In genomic region chr11:63619967-63620366, GRCh38 we compare ENCODE assay signal across 24 cellular contexts. TPM values are rescaled to one million over a fixed set of nuclear protein-coding genes. Genes with fewer than 3 reads are reported as not detected.
DNase-seq lines count a peak whose midpoint lies in the region; ATAC-seq and TF ChIP-seq lines count a peak whose summit lies in the region.
"Had no signal": no experiment of that assay in that cellular context is flagged by ENCODE, and none has a peak within 500 bp of the region (broad histone marks: within the 10 kb centered on the region; RNA-seq: fewer than 3 reads in every experiment).

No MANE protein-coding gene starts in this region.

- no peak overlapping the region for H3K4me3 Mint-ChIP-seq in activated T-cell treated with anti-CD3 and anti-CD28 coated beads, Interleukin-2, amount 50 U/mL, for 72 hours
- no peak overlapping the region for H3K4me3 Mint-ChIP-seq in activated T-cell treated with anti-CD3 and anti-CD28 coated beads, Interleukin-2, amount 50 U/mL, for 4 hours

- no peaks in the 10 kb centered on the region for H4K20me1 ChIP-seq in hepatocyte (ENCODE audit: insufficient read depth, poor library complexity, severe bottlenecking)

- no peak overlapping the region for H2AFZ ChIP-seq in hepatocyte

- H3K9me2 ChIP-seq in hepatocyte (replicated peaks; ENCODE audit: insufficient read depth): no peaks in the 10 kb centered on the region

- H3K36me3 Mint-ChIP-seq in activated T-cell treated with anti-CD3 and anti-CD28 coated beads, Interleukin-2, amount 50 U/mL, for 72 hours (ENCODE audit: insufficient read depth in 2 of 2): no peaks in the 10 kb centered on the region
- no peaks in the 10 kb centered on the region for H3K36me3 Mint-ChIP-seq in activated T-cell treated with anti-CD3 and anti-CD28 coated beads, Interleukin-2, amount 50 U/mL, for 4 hours (ENCODE audit: insufficient read depth)
- H3K36me3 Mint-ChIP-seq: IgD-negative memory B cell had no signal

- no peaks in the 10 kb centered on the region for H3K79me2 ChIP-seq in hepatocyte

- no peak for DNase-seq in activated T-cell treated with anti-CD3 and anti-CD28 coated beads, Interleukin-2, amount 50 U/mL, for 72 hours
- DNase-seq in activated T-cell treated with anti-CD3 and anti-CD28 coated beads, Interleukin-2, amount 50 U/mL, for 4 hours: no peak
- DNase-seq in hepatocyte (ENCODE audit: low spot score) (peak; percentile 41), hypothalamus (lab: John Stamatoyannopoulos, UW) (no peak), SW480 (ENCODE audit: low spot score) (no peak)
- DNase-seq in stimulated activated naive CD4-positive, alpha-beta T cell (lab: John Stamatoyannopoulos, UW): no peak
- DNase-seq: AML-193, EL, GF-D8, Karpas-422, MG63, NCI-H1048, NCI-H1417 treated with DMSO at 0.1 percent for 48 hours, NCI-H2029, NCI-H2227 treated with DMSO at 0.1 percent for 48 hours, NCI-H510A, NCI-H774, OCI-M1 had no signal

- peaks cover 8% of the 10 kb centered on the region for H3K4me1 Mint-ChIP-seq in activated T-cell treated with anti-CD3 and anti-CD28 coated beads, Interleukin-2, amount 50 U/mL, for 72 hours (ENCODE audit: low read depth)
- H3K4me1 Mint-ChIP-seq in activated T-cell treated with anti-CD3 and anti-CD28 coated beads, Interleukin-2, amount 50 U/mL, for 4 hours (ENCODE audit: low read depth): peaks cover 4% of the 10 kb centered on the region

- no peak overlapping the region for H3K4me3 ChIP-seq in hepatocyte
- H3K4me3 ChIP-seq: MG63, SJSA1 had no signal

- H3K27me3 ChIP-seq in hepatocyte: no peaks in the 10 kb centered on the region
- H3K27me3 ChIP-seq: MG63, SJSA1 had no signal

- no peaks in the 10 kb centered on the region for H3K27me3 Mint-ChIP-seq in activated T-cell treated with anti-CD3 and anti-CD28 coated beads, Interleukin-2, amount 50 U/mL, for 72 hours (ENCODE audit: low read depth)
- H3K27me3 Mint-ChIP-seq in activated T-cell treated with anti-CD3 and anti-CD28 coated beads, Interleukin-2, amount 50 U/mL, for 4 hours (ENCODE audit: low read depth): no peaks in the 10 kb centered on the region

- H3K9me3 ChIP-seq in hepatocyte (ENCODE audit: low read depth): no peaks in the 10 kb centered on the region
- H3K9me3 ChIP-seq: MG63, SJSA1 had no signal

- no peak overlapping the region for H3K4me2 ChIP-seq in hepatocyte

- TF ChIP-seq CTCF in VCaP (conservative IDR thresholded peaks at IDR 0.05): no peak
- TF ChIP-seq CTCF in hepatocyte (IDR thresholded peaks at IDR 0.05; ENCODE audit: poor library complexity): no peak

- 43% methylated on average over 6 of the region's 6 CpGs for WGBS in hepatocyte (ENCODE audit: low lambda C conversion rate, missing lambda C conversion rate)

- H3K9me3 Mint-ChIP-seq in activated T-cell treated with anti-CD3 and anti-CD28 coated beads, Interleukin-2, amount 50 U/mL, for 72 hours: no peaks in the 10 kb centered on the region
- H3K9me3 Mint-ChIP-seq in activated T-cell treated with anti-CD3 and anti-CD28 coated beads, Interleukin-2, amount 50 U/mL, for 4 hours: no peaks in the 10 kb centered on the region
- H3K9me3 Mint-ChIP-seq: IgD-negative memory B cell had no signal

- H3K27ac Mint-ChIP-seq in activated T-cell treated with anti-CD3 and anti-CD28 coated beads, Interleukin-2, amount 50 U/mL, for 72 hours: peak overlapping the region; percentile 6
- H3K27ac Mint-ChIP-seq: IgD-negative memory B cell had no signal

- no peaks in the 10 kb centered on the region for H3K36me3 ChIP-seq in hepatocyte (replicated peaks; ENCODE audit: insufficient read depth, low read depth)
- H3K36me3 ChIP-seq: MG63, SJSA1 had no signal

- H3K4me1 ChIP-seq in hepatocyte (ENCODE audit: insufficient read depth): peaks cover 10% of the 10 kb centered on the region
- H3K4me1 ChIP-seq: SJSA1 had no signal

- H3K27ac ChIP-seq in VCaP (peak overlapping the region; percentile 87), hepatocyte (peak overlapping the region; percentile 47)
- H3K27ac ChIP-seq: C4-2B, SJSA1 had no signal

- no peak for ATAC-seq in activated T-cell treated with anti-CD3 and anti-CD28 coated beads, Interleukin-2, amount 50 U/mL, for 72 hours (replicated peaks in 1 of 2)
- ATAC-seq in activated T-cell treated with anti-CD3 and anti-CD28 coated beads, Interleukin-2, amount 50 U/mL, for 4 hours: no peak

RNA-seq across cellular contexts. Expression of gene PLAAT3, which starts 5.7 kb away (rescaled TPM):
- 10 to 100 TPM in 1 of 2 donors, 1 to 10 TPM in 1; 6.3 to 11.5 TPM for total RNA-seq in activated T-cell treated with anti-CD3 and anti-CD28 coated beads, Interleukin-2, amount 50 U/mL, for 72 hours
- 1 to 10 TPM in 1 of 3 donors, under 1 TPM in 2; 0.63 to 1.7 (median 0.90) TPM for total RNA-seq in activated T-cell treated with anti-CD3 and anti-CD28 coated beads, Interleukin-2, amount 50 U/mL, for 4 hours
- total RNA-seq in hepatocyte: 26.9 and 32.4 TPM in 2 replicates
- 49.6 and 59.9 TPM in 2 replicates for polyA plus RNA-seq in hepatocyte

RNA-seq across cellular contexts. Expression of gene ATL3, which starts 51.2 kb away (rescaled TPM):
- total RNA-seq in activated T-cell treated with anti-CD3 and anti-CD28 coated beads, Interleukin-2, amount 50 U/mL, for 72 hours: 10 to 100 TPM; 42.6 to 47.0 TPM
- total RNA-seq in activated T-cell treated with anti-CD3 and anti-CD28 coated beads, Interleukin-2, amount 50 U/mL, for 4 hours: 10 to 100 TPM; 49.1 to 52.5 (median 49.8) TPM
- 30.1 and 36.2 TPM in 2 replicates for total RNA-seq in hepatocyte
- 8.7 and 9.7 TPM in 2 replicates for polyA plus RNA-seq in hepatocyte

RNA-seq across cellular contexts. Expression of gene PLAAT2, which starts 56.8 kb away (rescaled TPM):
- total RNA-seq in activated T-cell treated with anti-CD3 and anti-CD28 coated beads, Interleukin-2, amount 50 U/mL, for 72 hours: under 1 TPM in 1 of 2 donors, not detected in 1; 0.35 TPM
- not detected for total RNA-seq in activated T-cell treated with anti-CD3 and anti-CD28 coated beads, Interleukin-2, amount 50 U/mL, for 4 hours
- 0.77 and 1.2 TPM in 2 replicates for total RNA-seq in hepatocyte
- polyA plus RNA-seq in hepatocyte: 1.9 and 3.0 TPM in 2 replicates
- total RNA-seq: H4 had no signal
- polyA plus RNA-seq: AG04450 had no signal
